8 cellular contexts compared by ENCODE assay signal in the genomic region with DNA sequence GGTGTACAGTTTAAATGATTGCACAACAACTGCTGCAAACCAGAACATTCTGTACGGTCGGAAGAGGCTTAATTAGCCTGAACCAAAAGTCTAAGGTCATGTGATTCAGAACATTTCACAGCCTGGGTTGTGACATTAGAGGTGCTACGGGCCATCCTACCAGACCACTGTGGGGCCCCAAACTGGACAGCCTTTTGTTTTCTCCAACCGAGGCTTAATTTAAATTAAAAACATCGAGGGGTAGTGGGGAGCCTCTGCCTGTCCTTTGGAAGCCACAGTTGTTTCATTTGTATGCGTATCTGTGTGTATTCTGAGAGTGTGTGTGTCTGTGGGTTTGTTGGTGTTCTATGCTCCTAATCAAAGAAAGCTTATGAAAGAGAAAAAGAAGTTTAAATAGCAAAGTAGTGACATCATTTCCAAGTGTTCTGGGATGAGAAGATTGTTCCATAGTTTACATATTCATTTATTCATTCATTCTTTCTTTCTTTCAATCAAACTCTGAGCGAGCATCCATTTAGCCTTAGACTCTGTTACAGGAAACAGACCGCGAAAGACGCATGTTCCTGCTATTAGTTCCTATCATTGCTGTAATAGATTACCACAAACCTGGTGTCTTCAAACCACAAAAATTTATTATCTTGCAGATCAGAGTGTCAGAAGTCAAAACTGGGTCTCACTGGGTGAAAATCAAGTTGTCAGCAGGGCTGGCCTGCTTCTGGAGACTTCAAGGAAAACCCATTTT.
DNase-seq lines count a peak whose midpoint lies in the region; ATAC-seq, FAIRE-seq and TF ChIP-seq lines count a peak whose summit lies in the region.

No MANE protein-coding gene starts in this region.

- peak; percentile 44 for FAIRE-seq in keratinocyte (lab: Jason Lieb, UNC)

- DNase-seq in MV-4-11 (lab: John Stamatoyannopoulos, UW) (peak; percentile 24), keratinocyte (ENCODE audit: low read depth, low spot score) (no peak), COR-L47 (lab: John Stamatoyannopoulos, UW) (no peak)
- peak; percentile 22 for DNase-seq in activated naive CD8-positive, alpha-beta T cell treated with anti-CD3 and anti-CD28 coated beads for 36 hours
- peak; percentile 19 for DNase-seq in stimulated activated naive CD8-positive, alpha-beta T cell treated with anti-CD3 and anti-CD28 coated beads, Interleukin-15, Interleukin-2, amounts not matched to agents 100 U/mL and 50 U/mL, for 24 hours
- DNase-seq in NK-92 treated with Interleukin-12 subunit alpha and Interleukin-12 subunit beta, amount 100 ng/mL, for 24 hours (lab: John Stamatoyannopoulos, UW), result no peak

- H3K27ac ChIP-seq in keratinocyte (ENCODE audit: control insufficient read depth, insufficient read depth, low read length), result no peak overlapping the region

- H3K4me2 ChIP-seq in keratinocyte (ENCODE audit: control insufficient read depth, extremely low read depth, insufficient read depth, low read depth, low read length), result no peak overlapping the region

- peaks cover 15% of the 10 kb centered on the region for H3K36me3 Mint-ChIP-seq in activated naive CD8-positive, alpha-beta T cell treated with anti-CD3 and anti-CD28 coated beads for 36 hours

- H3K9me3 Mint-ChIP-seq in activated naive CD8-positive, alpha-beta T cell treated with anti-CD3 and anti-CD28 coated beads for 36 hours, result peaks cover 13% of the 10 kb centered on the region

- ATAC-seq in stimulated activated naive CD8-positive, alpha-beta T cell treated with anti-CD3 and anti-CD28 coated beads, Interleukin-15, Interleukin-2, amounts not matched to agents 100 U/mL and 50 U/mL, for 24 hours, result peak; percentile 72
- ATAC-seq in GM18502 (IDR thresholded peaks at IDR 0.05; ENCODE audit: poor library complexity, unreplicated experiment) (no peak), GM18907 (IDR thresholded peaks at IDR 0.05; ENCODE audit: unreplicated experiment) (no peak)

- no peaks in the 10 kb centered on the region for H3K9me1 ChIP-seq in keratinocyte (ENCODE audit: control insufficient read depth, extremely low read depth, insufficient read depth, low read length)

- H3K27me3 ChIP-seq in keratinocyte (ENCODE audit: control insufficient read depth, extremely low read depth, insufficient read depth, low read length), result no peaks in the 10 kb centered on the region

- no peak overlapping the region for H2AFZ ChIP-seq in keratinocyte (ENCODE audit: control insufficient read depth, low read length)

- no peaks in the 10 kb centered on the region for H3K79me2 ChIP-seq in keratinocyte (ENCODE audit: control insufficient read depth, insufficient read depth, low read length)

- no peaks in the 10 kb centered on the region for H4K20me1 ChIP-seq in keratinocyte (ENCODE audit: control insufficient read depth, extremely low read depth, insufficient read depth, low read length)

- TF ChIP-seq CTCF in keratinocyte (optimal IDR thresholded peaks at IDR 0.05 in 1 of 3, IDR thresholded peaks at IDR 0.05 in 1 of 3, conservative IDR thresholded peaks at IDR 0.05 in 1 of 3; ENCODE audit: extremely low read depth in 1 of 3, insufficient read depth in 2 of 3, low read length in 3 of 3), result no peak

- no peaks in the 10 kb centered on the region for H3K36me3 ChIP-seq in keratinocyte (ENCODE audit: control insufficient read depth in 2 of 2, extremely low read depth in 1 of 2, insufficient read depth in 2 of 2, low read length in 2 of 2)

- H3K27ac Mint-ChIP-seq in activated naive CD8-positive, alpha-beta T cell treated with anti-CD3 and anti-CD28 coated beads for 36 hours, result peak overlapping the region; percentile 72

- no peak overlapping the region for H3K9ac ChIP-seq in keratinocyte (ENCODE audit: control insufficient read depth, extremely low read depth, insufficient read depth, low read length)

- no peaks in the 10 kb centered on the region for H3K27me3 Mint-ChIP-seq in activated naive CD8-positive, alpha-beta T cell treated with anti-CD3 and anti-CD28 coated beads for 36 hours

- H3K4me1 ChIP-seq in keratinocyte (ENCODE audit: control insufficient read depth, extremely low read depth, insufficient read depth, low read length), result peaks cover 17% of the 10 kb centered on the region

- dilution Hi-C loops in keratinocyte (cut with MboI; ENCODE audit: extremely low pct_ligation_motif_present, low sequenced_read_pairs), result no loop called here

- peaks cover 39% of the 10 kb centered on the region for H3K4me1 Mint-ChIP-seq in activated naive CD8-positive, alpha-beta T cell treated with anti-CD3 and anti-CD28 coated beads for 36 hours

- no peak overlapping the region for H3K4me3 ChIP-seq in keratinocyte (ENCODE audit: control insufficient read depth in 2 of 3, extremely low read depth in 1 of 3, insufficient read depth in 2 of 3, low read depth in 1 of 3, low read length in 3 of 3)

- H3K4me3 Mint-ChIP-seq in activated naive CD8-positive, alpha-beta T cell treated with anti-CD3 and anti-CD28 coated beads for 36 hours, result peak overlapping the region; percentile 18

- no peaks in the 10 kb centered on the region for H3K9me3 ChIP-seq in keratinocyte (ENCODE audit: control insufficient read depth, low read depth, low read length)

Comparison
In these comparisons a context has a peak if more than half of its experiments do, and no peak if none do; other contexts are left out.
1. DNase-seq: peak in MV-4-11 (single experiment), activated naive CD8-positive, alpha-beta T cell treated with anti-CD3 and anti-CD28 coated beads for 36 hours (single experiment) and stimulated activated naive CD8-positive, alpha-beta T cell treated with anti-CD3 and anti-CD28 coated beads, Interleukin-15, Interleukin-2, amounts not matched to agents 100 U/mL and 50 U/mL, for 24 hours (single experiment); none in keratinocyte (single experiment), COR-L47 (single experiment) and NK-92 treated with Interleukin-12 subunit alpha and Interleukin-12 subunit beta, amount 100 ng/mL, for 24 hours (single experiment).